Comparison of ENCODE assay signal across 8 cellular contexts in genomic region chr2:201118121-201118956, GRCh38. TPM values are rescaled to one million over a fixed set of nuclear protein-coding genes. Genes with fewer than 3 reads are reported as not detected.
DNase-seq lines count a peak whose midpoint lies in the region; ATAC-seq and TF ChIP-seq lines count a peak whose summit lies in the region.

No MANE protein-coding gene starts in this region.

- H2AFZ ChIP-seq in PC-3 (ENCODE audit: low read length), result peak overlapping the region; percentile 71

- peak overlapping the region; percentile 86 for H3K4me2 ChIP-seq in PC-3 (ENCODE audit: low read length)

- H3K9me3 ChIP-seq in PC-3 (ENCODE audit: low read length) (no peaks in the 10 kb centered on the region), stomach smooth muscle (ENCODE audit: control insufficient read depth in 2 of 2, low read length in 2 of 2) (no peaks in the 10 kb centered on the region)

- DNase-seq in COR-L47 (lab: John Stamatoyannopoulos, UW), result peak; percentile 78
- peak; percentile 87 for DNase-seq in PC-3
- peak; percentile 74 for DNase-seq in activated T-helper 1 cell treated with Interleukin-2 at 50 U/mL for 16 hours (ENCODE audit: low read depth)
- DNase-seq in fibroblast of mammary gland (ENCODE audit: low read depth), result peak; percentile 74
- peak; percentile 87 for DNase-seq in natural killer cell

- no peaks in the 10 kb centered on the region for H3K27me3 Mint-ChIP-seq in natural killer cell (ENCODE audit: low read depth in 2 of 2)

- H3K36me3 ChIP-seq in PC-3 (ENCODE audit: low read depth, low read length) (no peaks in the 10 kb centered on the region), stomach smooth muscle (ENCODE audit: control insufficient read depth in 2 of 2, insufficient read depth in 2 of 2, low read length in 2 of 2) (no peaks in the 10 kb centered on the region)

- H3K9me3 Mint-ChIP-seq in natural killer cell, result peaks cover 0 to 3% of the 10 kb centered on the region in 2 donors

- H3K27ac ChIP-seq in PC-3 (ENCODE audit: low read length), result peak overlapping the region; percentile 96
- H3K27ac ChIP-seq in stomach smooth muscle (ENCODE audit: low read length), result peak overlapping the region; percentile 98

- H4K20me1 ChIP-seq in PC-3 (ENCODE audit: low read length), result no peaks in the 10 kb centered on the region

- intact Hi-C loops in PC-3 (cut with micrococcal nuclease) (loop anchor here (1.0 to 5.0 kb wide), 5 partner anchors 16 to 114 kb away; no protein-coding TSS in a partner anchor), natural killer cell (cut with micrococcal nuclease) (loop anchor here (5.0 kb wide), 2 partner anchors 306 to 406 kb away; partner anchors contain the start of gene BZW1)

- H3K4me1 Mint-ChIP-seq in natural killer cell, result peaks cover 79 to 82% of the 10 kb centered on the region in 2 donors

- H3K27me3 ChIP-seq in PC-3 (ENCODE audit: low read length) (no peaks in the 10 kb centered on the region), stomach smooth muscle (ENCODE audit: control insufficient read depth in 1 of 2, insufficient read depth in 2 of 2, low read length in 2 of 2) (no peaks in the 10 kb centered on the region)

- CTCF ChIA-PET in PC-3 (lab: Charles Lee), result interaction anchor here (0.6 to 1.6 kb wide), 4 partner anchors 33 to 59 kb away, joined by 3 to 27 read pairs (median 4); no protein-coding TSS in a partner anchor

- ATAC-seq in GM19438 (IDR thresholded peaks at IDR 0.05; ENCODE audit: low read depth, unreplicated experiment), result peak; percentile 41
- peak; percentile 20 for ATAC-seq in HG03558 (IDR thresholded peaks at IDR 0.05; ENCODE audit: extremely low read depth, unreplicated experiment)
- peak; percentile 40 for ATAC-seq in PC-3
- peak; percentile 46 to 61 (median 54) for ATAC-seq in natural killer cell

- peak overlapping the region; percentile 95 for H3K9ac ChIP-seq in PC-3 (ENCODE audit: low read length)
- H3K9ac ChIP-seq in stomach smooth muscle (ENCODE audit: low read length in 2 of 2), result peak overlapping the region; percentile 76 to 79

- H3K36me3 Mint-ChIP-seq in natural killer cell, result peaks cover 21% of the 10 kb centered on the region

- H3K79me2 ChIP-seq in PC-3 (ENCODE audit: low read length), result peaks cover 76% of the 10 kb centered on the region

- H3K4me3 Mint-ChIP-seq in natural killer cell, result peak overlapping the region; percentile 95

- peaks cover 17% of the 10 kb centered on the region for H3K4me1 ChIP-seq in PC-3 (ENCODE audit: insufficient read depth, low read length)
- H3K4me1 ChIP-seq in stomach smooth muscle (ENCODE audit: control insufficient read depth, insufficient read depth, low read length), result peaks cover 17% of the 10 kb centered on the region

- POLR2A ChIA-PET in PC-3 (lab: Charles Lee; ENCODE audit: unreplicated experiment), result interaction anchor here (0.6 to 1.1 kb wide), 4 partner anchors 12 to 422 kb away, joined by 4 to 16 read pairs (median 4); no protein-coding TSS in a partner anchor

- H3K4me3 ChIP-seq in PC-3 (ENCODE audit: low read length) (peak overlapping the region; percentile 75), fibroblast of mammary gland (ENCODE audit: control insufficient read depth, low read depth, low read length) (peak overlapping the region; percentile 78), stomach smooth muscle (ENCODE audit: low read length in 2 of 2) (peak overlapping the region; percentile 60 to 96)

- no TSS peak for BruUV-seq in PC-3 (replicated peaks; lab: Mats Ljungman, UMichigan)

- TF ChIP-seq CTCF in PC-3 (conservative IDR thresholded peaks at IDR 0.05; ENCODE audit: low read depth, low read length), result peak; percentile 70
- peak; percentile 26 for TF ChIP-seq CTCF in fibroblast of mammary gland (conservative IDR thresholded peaks at IDR 0.05; ENCODE audit: control insufficient read depth, insufficient read depth, low read depth, low read length)
- TF ChIP-seq CTCF in natural killer cell (IDR thresholded peaks at IDR 0.05), result peak; percentile 40

- no peaks in the 10 kb centered on the region for H3K9me2 ChIP-seq in PC-3 (replicated peaks; ENCODE audit: low read length)

- peaks cover 6% of the 10 kb centered on the region for H3F3A ChIP-seq in PC-3 (ENCODE audit: low read length, unreplicated experiment)

- peak overlapping the region; percentile 93 to 100 for H3K27ac Mint-ChIP-seq in natural killer cell

RNA-seq across cellular contexts. Expression of gene CFLAR, which starts 2.4 kb away (rescaled TPM):
- total RNA-seq in PC-3 (2014; rRNA removed) (32.1 and 33.5 TPM in 2 replicates), natural killer cell (100 to 1,000 TPM; 415 to 542 (median 445) TPM)

RNA-seq across cellular contexts. Expression of gene NDUFB3, which starts 46.5 kb away (rescaled TPM):
- total RNA-seq in PC-3 (2014; rRNA removed) (154 and 176 TPM in 2 replicates), natural killer cell (10 to 100 TPM; 23.5 to 32.7 (median 30.7) TPM)

RNA-seq across cellular contexts. Expression of gene HYCC2, which starts 46.9 kb away (rescaled TPM):
- total RNA-seq in PC-3 (2014; rRNA removed) (3.6 and 5.5 TPM in 2 replicates), natural killer cell (10 to 100 TPM; 54.2 to 62.5 (median 60.1) TPM)

Comparison
In these comparisons a context has a peak if more than half of its experiments do, and no peak if none do; other contexts are left out.
1. Peak in every context shown above with its lines: DNase-seq, ATAC-seq, H3K4me3 ChIP-seq and H3K27ac ChIP-seq.
2. RNA of gene CFLAR, which starts 2.4 kb away (total RNA-seq): 415 to 542 TPM in natural killer cell; 32.1 to 33.5 TPM in PC-3; every median in the first group is over 10 times any median in the second.